In genomic region chr20:64082821-64083379, GRCh38 we compare ENCODE assay signal across 1 cellular context.
TF ChIP-seq lines count a peak whose summit lies in the region.

No MANE protein-coding gene starts in this region.

TF ChIP-seq in GM23338, 12 proteins besides CTCF, POLR2A, EP300 and RAD21 (continued from another document):
- TF ChIP-seq ZNF462 (CRISPR knock-in tag; IDR thresholded peaks at IDR 0.05) = no peak
